In genomic region chr7:20197837-20198236, GRCh38 we compare ENCODE assay signal across 10 cellular contexts. TPM values are rescaled to one million over a fixed set of nuclear protein-coding genes. Genes with fewer than 3 reads are reported as not detected.
DNase-seq lines count a peak whose midpoint lies in the region; TF ChIP-seq lines count a peak whose summit lies in the region.
"Had no signal": no experiment of that assay in that cellular context is flagged by ENCODE, and none has a peak within 500 bp of the region (broad histone marks: within the 10 kb centered on the region; RNA-seq: fewer than 3 reads in every experiment).

No MANE protein-coding gene starts in this region.

- H3K27me3 ChIP-seq in WERI-Rb-1 (ENCODE audit: insufficient read depth, low read depth, severe bottlenecking) (no peaks in the 10 kb centered on the region), kidney epithelial cell (ENCODE audit: control insufficient read depth, insufficient read depth, low read length) (no peaks in the 10 kb centered on the region)

- in situ Hi-C loops in GM13977 (cut with MboI; ENCODE audit: low pct_unique_long_range_greater_than_20kb, low sequenced_read_pairs, unreplicated experiment) = no loop called here

- H3K9me3 ChIP-seq in WERI-Rb-1 (ENCODE audit: severe bottlenecking) = no peaks in the 10 kb centered on the region

- no peak overlapping the region for H3K27ac ChIP-seq in WERI-Rb-1

- H3K36me3 ChIP-seq in WERI-Rb-1 (no peaks in the 10 kb centered on the region), kidney epithelial cell (ENCODE audit: control insufficient read depth, insufficient read depth, low read length) (no peaks in the 10 kb centered on the region)

- peak; percentile 32 for TF ChIP-seq CTCF in AG10803 (conservative IDR thresholded peaks at IDR 0.05; ENCODE audit: low read length)
- peak; percentile 45 for TF ChIP-seq CTCF in GM13977 (IDR thresholded peaks at IDR 0.05; ENCODE audit: extremely low read depth, insufficient read depth, missing control alignments)
- TF ChIP-seq CTCF in WERI-Rb-1 (IDR thresholded peaks at IDR 0.05; ENCODE audit: low read depth, low read length) = 0 out of 2 replicates have a peak, but pooled peaks have one; percentile 9
- TF ChIP-seq CTCF in kidney epithelial cell (IDR thresholded peaks at IDR 0.05; ENCODE audit: insufficient read depth, low read length, poor library complexity, severe bottlenecking) = peak; percentile 18

- DNase-seq in AG10803 (ENCODE audit: low read depth) (no peak), GM13977 (ENCODE audit: low spot score) (no peak), WERI-Rb-1 (no peak), kidney epithelial cell (ENCODE audit: low read depth) (no peak), globus pallidus (ENCODE audit: low spot score) (no peak), GDM1 (lab: John Stamatoyannopoulos, UW) (no peak), NOMO-1 (lab: John Stamatoyannopoulos, UW; ENCODE audit: unreplicated experiment in 2 of 2) (no peak)
- DNase-seq in stimulated activated CD4-positive, alpha-beta T cell treated with anti-CD3 and anti-CD28 coated beads, Interleukin-12 subunit alpha, Interleukin-12 subunit beta, amount 100 ng/mL, for 4 hours = no peak
- DNase-seq: activated CD8-positive, alpha-beta memory T cell treated with anti-CD3 and anti-CD28 coated beads, Interleukin-2, amount 50 U/mL, for 4 hours; NCI-H1694 had no signal

- H3K4me3 ChIP-seq in AG10803 (ENCODE audit: low read length) (no peak overlapping the region), WERI-Rb-1 (ENCODE audit: low read depth, low read length) (no peak overlapping the region), kidney epithelial cell (ENCODE audit: low read depth, low read length) (no peak overlapping the region)

RNA-seq across cellular contexts. Expression of gene MACC1, which starts 19.3 kb away (rescaled TPM):
- 57.5 and 61.7 TPM in 2 replicates for total RNA-seq in kidney epithelial cell
